ENCODE assay signal across 10 cellular contexts in the genomic region with DNA sequence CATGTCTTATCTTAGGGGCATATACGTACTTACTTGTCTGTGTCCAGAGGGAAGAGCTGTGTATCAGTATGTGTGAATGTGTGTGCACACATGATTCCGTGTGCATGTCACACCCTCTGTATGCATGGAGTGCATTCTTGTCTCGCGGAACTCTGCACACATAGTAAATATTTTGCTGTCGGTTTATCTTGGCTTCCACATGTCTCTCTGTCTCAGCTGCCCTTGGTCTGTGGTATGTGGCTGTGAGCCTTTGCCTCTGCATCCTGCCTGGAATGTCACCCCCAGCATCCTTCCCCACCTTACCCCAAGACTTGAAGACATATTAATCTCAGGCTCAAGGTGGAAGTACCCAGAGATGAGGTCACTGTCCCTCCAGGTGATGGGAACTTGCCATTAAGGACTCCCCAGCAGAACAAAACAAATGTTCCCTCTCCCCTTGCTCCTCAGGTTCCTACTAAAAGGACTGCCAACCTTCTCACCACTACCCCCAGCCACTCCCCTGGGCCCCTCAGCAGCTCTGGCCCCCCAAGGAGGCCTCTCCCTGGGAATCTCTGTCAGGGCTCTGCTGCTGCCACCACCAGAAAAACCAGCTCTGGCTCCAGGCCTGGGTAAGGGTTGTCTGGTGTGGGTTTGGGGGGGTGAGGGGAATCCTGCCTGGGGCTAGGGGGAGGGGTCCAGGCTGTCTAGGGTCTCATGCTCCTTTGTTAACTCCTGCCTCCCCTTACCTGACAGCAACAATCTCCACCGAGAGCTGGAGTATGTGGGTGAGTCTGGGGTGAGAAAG. TPM values are rescaled to one million over a fixed set of nuclear protein-coding genes. Genes with fewer than 3 reads are reported as not detected.
DNase-seq lines count a peak whose midpoint lies in the region; ATAC-seq and TF ChIP-seq lines count a peak whose summit lies in the region.
"Had no signal": no experiment of that assay in that cellular context is flagged by ENCODE, and none has a peak within 500 bp of the region (broad histone marks: within the 10 kb centered on the region; RNA-seq: fewer than 3 reads in every experiment).

No MANE protein-coding gene starts in this region.

- H3K36me3 ChIP-seq in suprapubic skin (no peaks in the 10 kb centered on the region), A673 (ENCODE audit: insufficient read depth, low read length, poor library complexity, severe bottlenecking) (no peaks in the 10 kb centered on the region)

- TF ChIP-seq POLR2A in suprapubic skin (IDR thresholded peaks at IDR 0.05): no peak

- H3K36me3 Mint-ChIP-seq in MCF 10A (ENCODE audit: insufficient read depth, unreplicated experiment): peaks cover 6% of the 10 kb centered on the region

- CTCF ChIA-PET in MCF 10A (lab: Yijun Ruan, JAX) (interaction anchor here (0.5 to 7.0 kb wide), 8 partner anchors 11 to 133 kb away, joined by 3 to 80 read pairs (median 6); partner anchors contain the start of gene KLHDC9), A673 (lab: Charles Lee) (no interaction called here)

- no peak for DNase-seq in HL-60 (ENCODE audit: low read depth in 1 of 2, low spot score in 1 of 2)
- DNase-seq in MCF 10A (ENCODE audit: unreplicated experiment): no peak
- DNase-seq in iris pigment epithelial cell (ENCODE audit: low read depth): peak; percentile 49
- no peak for DNase-seq in suprapubic skin (ENCODE audit: low spot score in 2 of 2)
- DNase-seq in A673 (ENCODE audit: low spot score): no peak
- no peak for DNase-seq in NCI-H187 treated with DMSO at 0.1 percent for 48 hours (lab: John Stamatoyannopoulos, UW)
- DNase-seq: effector CD4-positive, alpha-beta T cell; Kasumi-1 had no signal

- H3K4me3 ChIP-seq in HL-60 (replicated peaks; ENCODE audit: insufficient read depth, low read length): no peak overlapping the region
- peak overlapping the region; percentile 45 for H3K4me3 ChIP-seq in suprapubic skin
- H3K4me3 ChIP-seq in A673 (ENCODE audit: low read depth, low read length, poor library complexity, severe bottlenecking): no peak overlapping the region

- H3K27ac ChIP-seq in HL-60 (replicated peaks): peak overlapping the region; percentile 36; the same call in 1 of the 2 replicates
- peak overlapping the region; percentile 92 for H3K27ac ChIP-seq in suprapubic skin
- no peak overlapping the region for H3K27ac ChIP-seq in A673 (ENCODE audit: low read depth, low read length, poor library complexity, severe bottlenecking)

- no peaks in the 10 kb centered on the region for H3K27me3 ChIP-seq in HL-60 (ENCODE audit: insufficient read depth, poor library complexity, severe bottlenecking)
- H3K27me3 ChIP-seq in suprapubic skin: no peaks in the 10 kb centered on the region
- no peaks in the 10 kb centered on the region for H3K27me3 ChIP-seq in A673 (replicated peaks; ENCODE audit: insufficient read depth, low read depth, low read length, poor library complexity)

- peaks cover 58% of the 10 kb centered on the region for H3K4me1 ChIP-seq in suprapubic skin
- H3K4me1 ChIP-seq in A673 (ENCODE audit: insufficient read depth, low read length, poor library complexity, severe bottlenecking): no peaks in the 10 kb centered on the region

- 73% methylated on average over 6 of the region's 6 CpGs for WGBS in suprapubic skin

- POLR2A ChIA-PET in MCF 10A (lab: Yijun Ruan, JAX): interaction anchor here (0.7 to 3.4 kb wide), 7 partner anchors 9 to 234 kb away, joined by 3 to 29 read pairs (median 10); partner anchors contain the start of genes F11R, NIT1, PFDN2 and USF1
- POLR2A ChIA-PET in A673 (lab: Charles Lee; ENCODE audit: low non-redundant PET): interaction anchor here (0.7 kb wide), 2 partner anchors 14 to 39 kb away, joined by 4 to 5 read pairs; partner anchors contain the start of gene USF1

- H3K27ac Mint-ChIP-seq in MCF 10A (ENCODE audit: low read depth, unreplicated experiment): peak overlapping the region; percentile 90

- no peaks in the 10 kb centered on the region for H3K9me3 ChIP-seq in suprapubic skin
- no peaks in the 10 kb centered on the region for H3K9me3 ChIP-seq in A673 (ENCODE audit: low read depth, low read length, poor library complexity, severe bottlenecking)

- ATAC-seq in GM18498 (IDR thresholded peaks at IDR 0.05; ENCODE audit: unreplicated experiment): no peak

- TF ChIP-seq CTCF in HL-60 (IDR thresholded peaks at IDR 0.05; ENCODE audit: insufficient read depth, low read length): no peak
- no peak for TF ChIP-seq CTCF in MCF 10A (IDR thresholded peaks at IDR 0.05; ENCODE audit: unreplicated experiment)
- no peak for TF ChIP-seq CTCF in suprapubic skin (IDR thresholded peaks at IDR 0.05)
- no peak for TF ChIP-seq CTCF in A673 (conservative IDR thresholded peaks at IDR 0.05; ENCODE audit: low read depth, low read length)

- BruUV-seq in MCF 10A (replicated peaks; lab: Mats Ljungman, UMichigan) (no TSS peak), A673 (replicated peaks; lab: Mats Ljungman, UMichigan) (no TSS peak)

- peaks cover 76% of the 10 kb centered on the region for H3K4me1 Mint-ChIP-seq in MCF 10A (ENCODE audit: insufficient read depth, unreplicated experiment)

- intact Hi-C loops in MCF 10A (cut with micrococcal nuclease): loop anchor here (10.0 kb wide), 1 partner anchor 740 kb away; the partner anchor contains the start of genes COPA and NCSTN
- intact Hi-C loops in A673 (cut with micrococcal nuclease; ENCODE audit: unreplicated experiment): no loop called here

- H3K9me3 Mint-ChIP-seq in MCF 10A (ENCODE audit: unreplicated experiment): no peaks in the 10 kb centered on the region

- H3K27me3 Mint-ChIP-seq in MCF 10A (ENCODE audit: insufficient read depth, unreplicated experiment): no peaks in the 10 kb centered on the region

- no peak overlapping the region for H3K4me3 Mint-ChIP-seq in MCF 10A (ENCODE audit: unreplicated experiment)

- TF ChIP-seq EP300 in suprapubic skin (IDR thresholded peaks at IDR 0.05): no peak

RNA-seq across cellular contexts. Expression of gene NECTIN4, which starts 5.0 kb away (rescaled TPM):
- total RNA-seq in MCF 10A (2022): 7.0 and 11.2 TPM in 2 replicates
- 100 to 1,000 TPM; 126 to 188 (median 164) TPM for total RNA-seq in suprapubic skin
- not detected in 2 replicates for total RNA-seq in A673 (2021)

RNA-seq across cellular contexts. Expression of gene KLHDC9, which starts 13.8 kb away (rescaled TPM):
- total RNA-seq in MCF 10A (2022) (not detected in 2 replicates), suprapubic skin (1 to 10 TPM in 3 of 4 donors, not detected in 1; 1.3 to 4.0 (median 1.4) TPM), A673 (2021) (1.7 and 4.8 TPM in 2 replicates)
- total RNA-seq: mononuclear cell had no signal

RNA-seq across cellular contexts. Expression of gene ARHGAP30, which starts 14.7 kb away (rescaled TPM):
- total RNA-seq in MCF 10A (2022) (0.34 and 0.58 TPM in 2 replicates), suprapubic skin (10 to 100 TPM; 12.3 to 46.2 (median 14.5) TPM), A673 (2021) (not detected in 2 replicates)

RNA-seq across cellular contexts. Expression of gene PFDN2, which starts 33.4 kb away (rescaled TPM):
- total RNA-seq in MCF 10A (2022) (514 and 683 TPM in 2 replicates), suprapubic skin (10 to 100 TPM; 21.3 to 33.9 (median 27.1) TPM), A673 (2021) (131 and 133 TPM in 2 replicates)

RNA-seq across cellular contexts. Expression of gene NIT1, which starts 33.5 kb away (rescaled TPM):
- total RNA-seq in MCF 10A (2022) (73.4 and 75.4 TPM in 2 replicates), suprapubic skin (10 to 100 TPM; 28.3 to 58.2 (median 39.6) TPM), A673 (2021) (29.3 and 40.3 TPM in 2 replicates)

Comparison
In these comparisons a context has a peak if more than half of its experiments do, and no peak if none do; other contexts are left out.
1. RNA of gene NECTIN4, which starts 5.0 kb away (total RNA-seq): 126 to 188 TPM in suprapubic skin; 7.0 to 11.2 TPM in MCF 10A and not detected in A673; every median in the first group is over 10 times any median in the second.